Comparison of ENCODE assay signal across 1 cellular context in the genomic region with DNA sequence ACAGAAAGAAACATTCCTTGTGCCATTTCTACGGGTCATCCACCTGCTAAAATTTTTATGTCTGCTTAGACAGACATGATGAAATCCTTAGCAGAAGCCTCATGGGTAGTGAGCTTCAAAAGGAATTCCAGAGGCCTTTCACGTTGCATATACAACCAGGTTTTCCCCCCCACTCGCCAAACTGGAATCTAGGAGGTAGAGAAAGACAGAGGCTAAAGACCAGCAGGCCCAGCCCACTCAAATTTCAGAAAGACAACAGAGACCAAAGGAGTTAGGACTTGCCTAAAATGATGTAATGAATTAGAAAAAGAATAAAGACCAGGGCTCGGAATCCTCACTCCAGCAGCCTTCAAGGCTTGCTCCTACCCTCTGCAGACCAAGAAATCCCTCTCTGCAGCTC.
TF ChIP-seq lines count a peak whose summit lies in the region.

No MANE protein-coding gene starts in this region.

TF ChIP-seq in WTC11, 78 proteins besides CTCF, POLR2A, EP300 and RAD21 (continued from another document):
- TF ChIP-seq, protein P1, sequence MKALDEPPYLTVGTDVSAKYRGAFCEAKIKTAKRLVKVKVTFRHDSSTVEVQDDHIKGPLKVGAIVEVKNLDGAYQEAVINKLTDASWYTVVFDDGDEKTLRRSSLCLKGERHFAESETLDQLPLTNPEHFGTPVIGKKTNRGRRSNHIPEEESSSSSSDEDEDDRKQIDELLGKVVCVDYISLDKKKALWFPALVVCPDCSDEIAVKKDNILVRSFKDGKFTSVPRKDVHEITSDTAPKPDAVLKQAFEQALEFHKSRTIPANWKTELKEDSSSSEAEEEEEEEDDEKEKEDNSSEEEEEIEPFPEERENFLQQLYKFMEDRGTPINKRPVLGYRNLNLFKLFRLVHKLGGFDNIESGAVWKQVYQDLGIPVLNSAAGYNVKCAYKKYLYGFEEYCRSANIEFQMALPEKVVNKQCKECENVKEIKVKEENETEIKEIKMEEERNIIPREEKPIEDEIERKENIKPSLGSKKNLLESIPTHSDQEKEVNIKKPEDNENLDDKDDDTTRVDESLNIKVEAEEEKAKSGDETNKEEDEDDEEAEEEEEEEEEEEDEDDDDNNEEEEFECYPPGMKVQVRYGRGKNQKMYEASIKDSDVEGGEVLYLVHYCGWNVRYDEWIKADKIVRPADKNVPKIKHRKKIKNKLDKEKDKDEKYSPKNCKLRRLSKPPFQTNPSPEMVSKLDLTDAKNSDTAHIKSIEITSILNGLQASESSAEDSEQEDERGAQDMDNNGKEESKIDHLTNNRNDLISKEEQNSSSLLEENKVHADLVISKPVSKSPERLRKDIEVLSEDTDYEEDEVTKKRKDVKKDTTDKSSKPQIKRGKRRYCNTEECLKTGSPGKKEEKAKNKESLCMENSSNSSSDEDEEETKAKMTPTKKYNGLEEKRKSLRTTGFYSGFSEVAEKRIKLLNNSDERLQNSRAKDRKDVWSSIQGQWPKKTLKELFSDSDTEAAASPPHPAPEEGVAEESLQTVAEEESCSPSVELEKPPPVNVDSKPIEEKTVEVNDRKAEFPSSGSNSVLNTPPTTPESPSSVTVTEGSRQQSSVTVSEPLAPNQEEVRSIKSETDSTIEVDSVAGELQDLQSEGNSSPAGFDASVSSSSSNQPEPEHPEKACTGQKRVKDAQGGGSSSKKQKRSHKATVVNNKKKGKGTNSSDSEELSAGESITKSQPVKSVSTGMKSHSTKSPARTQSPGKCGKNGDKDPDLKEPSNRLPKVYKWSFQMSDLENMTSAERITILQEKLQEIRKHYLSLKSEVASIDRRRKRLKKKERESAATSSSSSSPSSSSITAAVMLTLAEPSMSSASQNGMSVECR (CRISPR knock-in tag; IDR thresholded peaks at IDR 0.05; ENCODE audit: borderline replicate concordance) = no peak
- TF ChIP-seq, protein P2, sequence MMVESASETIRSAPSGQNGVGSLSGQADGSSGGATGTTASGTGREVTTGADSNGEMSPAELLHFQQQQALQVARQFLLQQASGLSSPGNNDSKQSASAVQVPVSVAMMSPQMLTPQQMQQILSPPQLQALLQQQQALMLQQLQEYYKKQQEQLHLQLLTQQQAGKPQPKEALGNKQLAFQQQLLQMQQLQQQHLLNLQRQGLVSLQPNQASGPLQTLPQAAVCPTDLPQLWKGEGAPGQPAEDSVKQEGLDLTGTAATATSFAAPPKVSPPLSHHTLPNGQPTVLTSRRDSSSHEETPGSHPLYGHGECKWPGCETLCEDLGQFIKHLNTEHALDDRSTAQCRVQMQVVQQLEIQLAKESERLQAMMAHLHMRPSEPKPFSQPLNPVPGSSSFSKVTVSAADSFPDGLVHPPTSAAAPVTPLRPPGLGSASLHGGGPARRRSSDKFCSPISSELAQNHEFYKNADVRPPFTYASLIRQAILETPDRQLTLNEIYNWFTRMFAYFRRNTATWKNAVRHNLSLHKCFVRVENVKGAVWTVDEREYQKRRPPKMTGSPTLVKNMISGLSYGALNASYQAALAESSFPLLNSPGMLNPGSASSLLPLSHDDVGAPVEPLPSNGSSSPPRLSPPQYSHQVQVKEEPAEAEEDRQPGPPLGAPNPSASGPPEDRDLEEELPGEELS (CRISPR knock-in tag; IDR thresholded peaks at IDR 0.05) = no peak
- TF ChIP-seq, protein P3, sequence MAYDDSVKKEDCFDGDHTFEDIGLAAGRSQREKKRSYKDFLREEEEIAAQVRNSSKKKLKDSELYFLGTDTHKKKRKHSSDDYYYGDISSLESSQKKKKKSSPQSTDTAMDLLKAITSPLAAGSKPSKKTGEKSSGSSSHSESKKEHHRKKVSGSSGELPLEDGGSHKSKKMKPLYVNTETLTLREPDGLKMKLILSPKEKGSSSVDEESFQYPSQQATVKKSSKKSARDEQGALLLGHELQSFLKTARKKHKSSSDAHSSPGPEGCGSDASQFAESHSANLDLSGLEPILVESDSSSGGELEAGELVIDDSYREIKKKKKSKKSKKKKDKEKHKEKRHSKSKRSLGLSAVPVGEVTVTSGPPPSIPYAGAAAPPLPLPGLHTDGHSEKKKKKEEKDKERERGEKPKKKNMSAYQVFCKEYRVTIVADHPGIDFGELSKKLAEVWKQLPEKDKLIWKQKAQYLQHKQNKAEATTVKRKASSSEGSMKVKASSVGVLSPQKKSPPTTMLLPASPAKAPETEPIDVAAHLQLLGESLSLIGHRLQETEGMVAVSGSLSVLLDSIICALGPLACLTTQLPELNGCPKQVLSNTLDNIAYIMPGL (CRISPR knock-in tag; IDR thresholded peaks at IDR 0.05) = no peak
- TF ChIP-seq ETV6 (CRISPR knock-in tag; IDR thresholded peaks at IDR 0.05) (no peak), TEAD4 (CRISPR knock-in tag; IDR thresholded peaks at IDR 0.05) (no peak)
